Comparison of ENCODE assay signal across 10 cellular contexts in the genomic region with DNA sequence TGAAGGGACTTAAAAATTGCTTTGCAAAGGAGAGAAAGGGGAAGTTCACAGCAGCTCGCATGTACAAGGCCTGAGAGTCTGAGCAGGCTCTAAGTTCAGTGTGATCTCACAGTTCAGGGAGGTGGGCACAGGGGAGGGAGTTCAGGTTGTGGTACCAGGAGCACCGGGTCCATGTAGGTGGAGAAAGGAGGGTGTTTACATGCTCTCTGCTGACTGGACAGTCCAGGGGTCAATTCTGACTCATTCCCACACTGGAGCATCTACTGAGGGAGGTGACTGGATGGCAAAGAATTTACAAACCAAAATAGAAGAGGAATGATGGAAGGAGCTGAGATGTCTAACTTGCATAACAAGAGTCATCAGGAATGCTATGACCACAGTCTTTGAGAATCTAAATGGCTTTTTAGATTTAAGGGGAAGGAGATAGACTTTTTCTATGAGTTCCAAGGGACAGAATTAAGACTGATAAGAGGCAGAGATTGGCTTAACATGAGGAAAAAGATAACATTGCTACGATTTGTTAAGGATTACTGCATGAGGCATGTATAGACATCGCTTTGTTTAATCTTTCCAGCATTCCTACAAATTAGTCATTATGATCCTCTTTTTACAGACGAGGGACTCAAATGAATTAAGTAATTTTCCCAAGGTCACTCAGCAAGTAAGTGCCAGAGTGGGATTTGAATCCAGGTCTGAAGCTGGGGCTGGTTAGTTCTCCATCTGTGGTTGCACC. TPM values are rescaled to one million over a fixed set of nuclear protein-coding genes. Genes with fewer than 3 reads are reported as not detected.
A peak's percentile ranks its signal among the peaks of the same experiment; 100 is the strongest.
DNase-seq lines count a peak whose midpoint lies in the region; ATAC-seq and TF ChIP-seq lines count a peak whose summit lies in the region.
"Had no signal": no experiment of that assay in that cellular context is flagged by ENCODE, and none has a peak within 500 bp of the region (broad histone marks: within the 10 kb centered on the region; RNA-seq: fewer than 3 reads in every experiment).

No MANE protein-coding gene starts in this region.

- H3K9me3 Mint-ChIP-seq in HFFc6 = no peaks in the 10 kb centered on the region

- H3K4me3 Mint-ChIP-seq in HFFc6 = peak overlapping the region; percentile 73

- H3K36me3 Mint-ChIP-seq in HFFc6 (ENCODE audit: low read depth) = peaks cover 45% of the 10 kb centered on the region

- peaks cover 54% of the 10 kb centered on the region for H3K4me1 Mint-ChIP-seq in HFFc6 (ENCODE audit: low read depth)

- ATAC-seq in GM18517 (IDR thresholded peaks at IDR 0.05; ENCODE audit: unreplicated experiment) = no peak
- no peak for ATAC-seq in HG02852 (IDR thresholded peaks at IDR 0.05; ENCODE audit: unreplicated experiment)
- ATAC-seq: sciatic nerve had no signal

- DNase-seq in A172 (ENCODE audit: low spot score) = peak; percentile 100
- peak; percentile 99 for DNase-seq in HFFc6
- peak; percentile 92 for DNase-seq in amniotic stem cell (lab: John Stamatoyannopoulos, UW)
- DNase-seq in kidney tubule cell (ENCODE audit: low spot score) = peak; percentile 99
- DNase-seq in NCI-H69 (lab: John Stamatoyannopoulos, UW) = no peak
- no peak for DNase-seq in GM10248 (ENCODE audit: extremely low spot score)
- DNase-seq: testis had no signal

- POLR2A ChIA-PET in GM10248 (lab: Yijun Ruan, JAX) = no interaction called here

- peaks cover 3% of the 10 kb centered on the region for H3K27me3 Mint-ChIP-seq in HFFc6 (ENCODE audit: insufficient read depth)

- peak overlapping the region; percentile 97 for H3K27ac Mint-ChIP-seq in HFFc6

- CTCF ChIA-PET in GM10248 (lab: Yijun Ruan, JAX) = interaction anchor here (1.3 kb wide), 1 partner anchor 11 kb away, joined by 3 read pairs; no protein-coding TSS in a partner anchor

- TF ChIP-seq CTCF in HFFc6 (IDR thresholded peaks at IDR 0.05) (no peak), GM10248 (IDR thresholded peaks at IDR 0.05; ENCODE audit: control extremely low read depth, extremely low read depth, low read depth, missing control alignments) (no peak)

RNA-seq across cellular contexts. Expression of gene MIS12, which starts 29.9 kb away (rescaled TPM):
- 24.0 and 27.4 TPM in 2 replicates for total RNA-seq in A172 (2014; rRNA removed; shearing (Covaris generic))
- total RNA-seq in HFFc6 (2021; fragmentation: NEBNext Ultra II Directional; extraction: Animal tissue kit (Norgen Biotek cat#: 25700)) = 10 to 100 TPM in 2 of 6 experiments, 1 to 10 TPM in 4; 7.8 to 10.8 (median 9.5) TPM

RNA-seq across cellular contexts. Expression of gene DERL2, which starts 30.2 kb away (rescaled TPM):
- total RNA-seq in A172 (2014; rRNA removed; shearing (Covaris generic)) = 75.3 and 108 TPM in 2 replicates
- total RNA-seq in HFFc6 (2021; fragmentation: NEBNext Ultra II Directional; extraction: Animal tissue kit (Norgen Biotek cat#: 25700)) = 100 to 1,000 TPM in 4 of 6 experiments, 10 to 100 TPM in 2; 85.9 to 109 (median 103) TPM

RNA-seq across cellular contexts. Expression of gene DHX33, which starts 47.4 kb away (rescaled TPM):
- total RNA-seq in A172 (2014; rRNA removed; shearing (Covaris generic)) = 9.1 and 11.0 TPM in 2 replicates
- 10 to 100 TPM; 16.8 to 18.9 (median 17.3) TPM for total RNA-seq in HFFc6 (2021; fragmentation: NEBNext Ultra II Directional; extraction: Animal tissue kit (Norgen Biotek cat#: 25700))

Comparison
In these comparisons a context has a peak if more than half of its experiments do, and no peak if none do; other contexts are left out.
1. DNase-seq: peak in A172 (single experiment), HFFc6 (single experiment), amniotic stem cell (single experiment) and kidney tubule cell (single experiment); none in NCI-H69 (single experiment) and GM10248 (single experiment).